Comparison of ENCODE assay signal across 1 cellular context in genomic region chrX:71228063-71228642, GRCh38.
TF ChIP-seq lines count a peak whose summit lies in the region.

No MANE protein-coding gene starts in this region.

TF ChIP-seq in HepG2, 621 proteins besides CTCF, POLR2A, EP300 and RAD21 (continued from another document):
- no peak for TF ChIP-seq ZNF275 (CRISPR knock-in tag; IDR thresholded peaks at IDR 0.05; ENCODE audit: borderline replicate concordance)
- no peak for TF ChIP-seq ZNF33B (CRISPR knock-in tag; IDR thresholded peaks at IDR 0.05)
- no peak for TF ChIP-seq E2F1 (CRISPR knock-in tag; IDR thresholded peaks at IDR 0.05)
- no peak for TF ChIP-seq THAP11 (CRISPR knock-in tag; IDR thresholded peaks at IDR 0.05)
- no peak for TF ChIP-seq THYN1 (CRISPR knock-in tag; IDR thresholded peaks at IDR 0.05; ENCODE audit: borderline replicate concordance, low read depth)
- no peak for TF ChIP-seq MAF1 (CRISPR knock-in tag; IDR thresholded peaks at IDR 0.05; ENCODE audit: borderline replicate concordance)
- no peak for TF ChIP-seq TBP (CRISPR knock-in tag; IDR thresholded peaks at IDR 0.05)
- no peak for TF ChIP-seq ZNF800 (CRISPR knock-in tag; IDR thresholded peaks at IDR 0.05)
- peak; percentile 53 for TF ChIP-seq RXRB (CRISPR knock-in tag; IDR thresholded peaks at IDR 0.05; ENCODE audit: borderline replicate concordance)
- TF ChIP-seq ZNF430 (CRISPR knock-in tag; IDR thresholded peaks at IDR 0.05), result no peak
- 0 out of 2 replicates have a peak, but pooled peaks have one; percentile 46 for TF ChIP-seq ZNF710 (CRISPR knock-in tag; IDR thresholded peaks at IDR 0.05; ENCODE audit: borderline replicate concordance)
- no peak for TF ChIP-seq PHB2 (IDR thresholded peaks at IDR 0.05; ENCODE audit: partially characterized antibody)
- no peak for TF ChIP-seq ZNF446 (CRISPR knock-in tag; IDR thresholded peaks at IDR 0.05)
- TF ChIP-seq ZNF260 (CRISPR knock-in tag; IDR thresholded peaks at IDR 0.05; ENCODE audit: borderline replicate concordance, low read depth), result no peak
- TF ChIP-seq ZNF839 (CRISPR knock-in tag; IDR thresholded peaks at IDR 0.05; ENCODE audit: borderline replicate concordance), result no peak
- TF ChIP-seq PRPF4 (IDR thresholded peaks at IDR 0.05; ENCODE audit: low read depth, low read length, poor library complexity, severe bottlenecking), result no peak
- no peak for TF ChIP-seq ZNF354B (CRISPR knock-in tag; IDR thresholded peaks at IDR 0.05)
- TF ChIP-seq ZNF431 (CRISPR knock-in tag; IDR thresholded peaks at IDR 0.05; ENCODE audit: borderline replicate concordance, low read depth), result no peak
- TF ChIP-seq PLRG1 (conservative IDR thresholded peaks at IDR 0.05), result no peak
- TF ChIP-seq ZNF20 (CRISPR knock-in tag; IDR thresholded peaks at IDR 0.05), result no peak
- TF ChIP-seq KDM4B (CRISPR knock-in tag; IDR thresholded peaks at IDR 0.05), result no peak
- no peak for TF ChIP-seq CEBPZ (IDR thresholded peaks at IDR 0.05; ENCODE audit: low read length)
- TF ChIP-seq ZSCAN9 (CRISPR knock-in tag; IDR thresholded peaks at IDR 0.05; ENCODE audit: borderline replicate concordance), result no peak; the same call in 1 of the 2 replicates
- no peak for TF ChIP-seq TSC22D2 (CRISPR knock-in tag; IDR thresholded peaks at IDR 0.05; ENCODE audit: borderline replicate concordance)
- TF ChIP-seq PREB (CRISPR knock-in tag; IDR thresholded peaks at IDR 0.05), result no peak
- TF ChIP-seq PHF21A (CRISPR knock-in tag; IDR thresholded peaks at IDR 0.05), result peak; percentile 87
- no peak for TF ChIP-seq YEATS2 (CRISPR knock-in tag; IDR thresholded peaks at IDR 0.05; ENCODE audit: borderline replicate concordance)
- no peak for TF ChIP-seq HNRNPL (IDR thresholded peaks at IDR 0.05; ENCODE audit: low read depth, low read length)
- peak; percentile 44; the same call in 1 of the 2 replicates for TF ChIP-seq SOX5 (CRISPR knock-in tag; IDR thresholded peaks at IDR 0.05; ENCODE audit: borderline replicate concordance)
- TF ChIP-seq NR2F2 (IDR thresholded peaks at IDR 0.05; ENCODE audit: borderline replicate concordance, low read depth), result no peak
- TF ChIP-seq ZNF432 (CRISPR knock-in tag; IDR thresholded peaks at IDR 0.05; ENCODE audit: borderline replicate concordance), result no peak
- TF ChIP-seq ZMYM4 (CRISPR knock-in tag; IDR thresholded peaks at IDR 0.05), result no peak
- no peak for TF ChIP-seq HMGA1 (CRISPR knock-in tag; conservative IDR thresholded peaks at IDR 0.05)
- TF ChIP-seq NBN (conservative IDR thresholded peaks at IDR 0.05), result no peak
- TF ChIP-seq THRA (CRISPR knock-in tag; IDR thresholded peaks at IDR 0.05; ENCODE audit: borderline replicate concordance), result peak; percentile 2; the same call in 1 of the 2 replicates
- no peak for TF ChIP-seq PCBP1 (IDR thresholded peaks at IDR 0.05; ENCODE audit: borderline replicate concordance, low read depth, low read length)
- TF ChIP-seq RFXAP (CRISPR knock-in tag; IDR thresholded peaks at IDR 0.05; ENCODE audit: borderline replicate concordance), result 0 out of 2 replicates have a peak, but pooled peaks have one; percentile 21
- TF ChIP-seq ZNF781 (CRISPR knock-in tag; IDR thresholded peaks at IDR 0.05; ENCODE audit: borderline replicate concordance, not compliant biosample characterization), result no peak
- 0 out of 2 replicates have a peak, but pooled peaks have one; percentile 10 for TF ChIP-seq ZNF121 (CRISPR knock-in tag; IDR thresholded peaks at IDR 0.05)
- no peak for TF ChIP-seq ZBTB10 (CRISPR knock-in tag; IDR thresholded peaks at IDR 0.05; ENCODE audit: borderline replicate concordance)
- no peak for TF ChIP-seq ZNF256 (CRISPR knock-in tag; conservative IDR thresholded peaks at IDR 0.05)
- TF ChIP-seq EHMT2 (IDR thresholded peaks at IDR 0.05; ENCODE audit: borderline replicate concordance, low read depth, low read length), result no peak
- TF ChIP-seq HINFP (CRISPR knock-in tag; IDR thresholded peaks at IDR 0.05; ENCODE audit: low read depth), result no peak
- no peak for TF ChIP-seq ZNF207 (IDR thresholded peaks at IDR 0.05; ENCODE audit: borderline replicate concordance)
- TF ChIP-seq GATAD1 (CRISPR knock-in tag; IDR thresholded peaks at IDR 0.05), result no peak
- TF ChIP-seq ZKSCAN8 (CRISPR knock-in tag; IDR thresholded peaks at IDR 0.05; ENCODE audit: borderline replicate concordance), result no peak
TF ChIP-seq in HepG2: peak in this region for 96.
